Comparison of ENCODE assay signal across 8 cellular contexts in the genomic region with DNA sequence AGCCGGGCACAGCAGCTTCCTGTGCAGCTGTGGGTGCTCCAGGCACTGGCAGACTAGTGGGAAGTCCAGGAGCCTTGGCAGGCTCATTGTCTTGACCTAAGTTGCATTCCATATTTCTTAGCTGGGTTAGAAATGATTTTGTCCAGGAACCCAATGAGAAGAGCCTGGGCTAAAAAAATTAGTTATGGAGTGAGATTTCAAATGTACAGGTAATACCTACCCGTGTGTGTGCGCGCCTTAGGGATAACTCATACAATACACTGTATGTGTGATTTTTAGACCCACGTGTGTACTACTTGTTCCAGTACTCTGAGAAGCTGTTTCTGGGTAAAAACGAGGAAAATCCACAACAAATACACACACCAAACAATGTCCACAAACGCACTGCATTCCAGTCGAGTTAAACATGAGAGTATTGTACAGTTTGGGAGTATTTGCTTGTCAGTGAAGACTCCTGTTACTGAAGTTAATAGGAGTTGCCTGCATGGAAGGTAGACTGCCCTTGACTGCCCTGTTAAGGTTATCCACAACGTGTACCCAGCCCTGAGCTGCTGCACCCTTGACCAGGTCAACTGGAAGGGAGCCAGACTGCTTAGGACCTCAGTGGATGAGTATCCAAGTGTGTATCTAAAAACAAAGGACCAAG. TPM values are rescaled to one million over a fixed set of nuclear protein-coding genes. Genes with fewer than 3 reads are reported as not detected.
DNase-seq lines count a peak whose midpoint lies in the region; ATAC-seq, FAIRE-seq and TF ChIP-seq lines count a peak whose summit lies in the region.

No MANE protein-coding gene starts in this region.

- H3K4me3 ChIP-seq in A549 (peak overlapping the region; percentile 91), HUES6 (ENCODE audit: low read depth, low read length) (peak overlapping the region; percentile 73), mononuclear cell (ENCODE audit: low read length) (peak overlapping the region; percentile 95)

- peak overlapping the region; percentile 98 for H3K4me3 Mint-ChIP-seq in central memory CD8-positive, alpha-beta T cell

- TF ChIP-seq CTCF in A549 (IDR thresholded peaks at IDR 0.05) (no peak), D721Med (IDR thresholded peaks at IDR 0.05; ENCODE audit: insufficient read depth, missing control alignments) (no peak)

- peak overlapping the region; percentile 87 for H3K27ac Mint-ChIP-seq in central memory CD8-positive, alpha-beta T cell (ENCODE audit: low read depth)

- no peak for TF ChIP-seq RAD21 in A549 (conservative IDR thresholded peaks at IDR 0.05 in 1 of 2, IDR thresholded peaks at IDR 0.05 in 1 of 2)

- intact Hi-C loops in posterior vena cava (cut with DNase I), result no loop called here

- peak overlapping the region in 1 of 2 experiments; percentile 90; a peak in 3 of 6 replicates for H3K27ac ChIP-seq in A549
- H3K27ac ChIP-seq in HUES6 (ENCODE audit: low read depth, low read length), result no peak overlapping the region

- no peaks in the 10 kb centered on the region for H3K27me3 Mint-ChIP-seq in central memory CD8-positive, alpha-beta T cell

- TF ChIP-seq EP300 in A549 (IDR thresholded peaks at IDR 0.05), result no peak

- H3K4me1 ChIP-seq in A549, result peaks cover 8% of the 10 kb centered on the region; the same call in 1 of the 3 replicates
- H3K4me1 ChIP-seq in HUES6 (ENCODE audit: control insufficient read depth, insufficient read depth, low read length), result peaks cover 23% of the 10 kb centered on the region
- peaks cover 30% of the 10 kb centered on the region for H3K4me1 ChIP-seq in mononuclear cell (ENCODE audit: insufficient read depth, low read length)

- TF ChIP-seq POLR2A in A549 (IDR thresholded peaks at IDR 0.05; ENCODE audit: low read length), result no peak

- peak overlapping the region; percentile 78 for H3K9ac ChIP-seq in HUES6 (ENCODE audit: low read length)

- 57% methylated on average over 8 of the region's 9 CpGs for WGBS in A549 (ENCODE audit: missing lambda C conversion rate)

- H3K9me3 ChIP-seq in A549, result no peaks in the 10 kb centered on the region
- H3K9me3 ChIP-seq in HUES6 (ENCODE audit: control insufficient read depth, insufficient read depth, low read depth, low read length), result no peaks in the 10 kb centered on the region
- H3K9me3 ChIP-seq in mononuclear cell (ENCODE audit: low read depth, low read length), result no peaks in the 10 kb centered on the region

- DNase-seq in A549 (ENCODE audit: low read depth in 1 of 2, low spot score in 1 of 2), result no peak
- DNase-seq in central memory CD8-positive, alpha-beta T cell (ENCODE audit: low spot score in 2 of 2), result no peak
- DNase-seq in posterior vena cava (ENCODE audit: low spot score), result no peak
- DNase-seq in D721Med (ENCODE audit: insufficient read length, low spot score), result no peak

- H3K4me1 Mint-ChIP-seq in central memory CD8-positive, alpha-beta T cell, result peaks cover 49% of the 10 kb centered on the region

- no peak for FAIRE-seq in A549 (lab: Jason Lieb, UNC)
- FAIRE-seq in D721Med (lab: Jason Lieb, UNC), result no peak

- no peak; a peak in 2 of 6 replicates for ATAC-seq in A549
- no peak for ATAC-seq in central memory CD8-positive, alpha-beta T cell (replicated peaks; ENCODE audit: extremely low read depth, poor library complexity, severe bottlenecking)
- no peak for ATAC-seq in GM18498 (IDR thresholded peaks at IDR 0.05; ENCODE audit: unreplicated experiment)
- ATAC-seq in HG02759 (IDR thresholded peaks at IDR 0.05; ENCODE audit: unreplicated experiment), result no peak

- peaks cover 20% of the 10 kb centered on the region for H3K27me3 ChIP-seq in HUES6 (ENCODE audit: control insufficient read depth, insufficient read depth, low read length)
- no peaks in the 10 kb centered on the region for H3K27me3 ChIP-seq in mononuclear cell (ENCODE audit: insufficient read depth, low read length)

- H3K36me3 Mint-ChIP-seq in central memory CD8-positive, alpha-beta T cell (ENCODE audit: insufficient read depth), result peaks cover 30% of the 10 kb centered on the region

- H3K36me3 ChIP-seq in HUES6 (ENCODE audit: control insufficient read depth, insufficient read depth, low read length), result no peaks in the 10 kb centered on the region

- no peaks in the 10 kb centered on the region for H3K9me3 Mint-ChIP-seq in central memory CD8-positive, alpha-beta T cell

- POLR2A ChIA-PET in A549 (lab: Yijun Ruan, JAX), result interaction anchor here (2.8 kb wide), 1 partner anchor 11 kb away, joined by 24 read pairs; no protein-coding TSS in a partner anchor

- CTCF ChIA-PET in A549 (lab: Yijun Ruan, JAX), result interaction anchor here (1.5 to 1.7 kb wide), 2 partner anchors 11 to 77 kb away, joined by 3 to 9 read pairs; no protein-coding TSS in a partner anchor

- peak overlapping the region; percentile 98 for H3K4me2 ChIP-seq in A549

TF ChIP-seq in A549, 52 proteins besides CTCF, POLR2A, EP300 and RAD21:
- TF ChIP-seq CBX2 (IDR thresholded peaks at IDR 0.05; ENCODE audit: borderline replicate concordance, low read depth), result no peak
- TF ChIP-seq CEBPB (IDR thresholded peaks at IDR 0.05), result no peak
- no peak for TF ChIP-seq BCL3 (IDR thresholded peaks at IDR 0.05)
- no peak for TF ChIP-seq RNF2 (IDR thresholded peaks at IDR 0.05; ENCODE audit: borderline replicate concordance, low read depth)
- no peak for TF ChIP-seq NFE2L2 (conservative IDR thresholded peaks at IDR 0.05; ENCODE audit: low read length)
- TF ChIP-seq ESRRA (IDR thresholded peaks at IDR 0.05; ENCODE audit: borderline replicate concordance, low read length), result no peak
- TF ChIP-seq REST (IDR thresholded peaks at IDR 0.05), result no peak
- TF ChIP-seq TFCP2L1 (CRISPR knock-in tag; IDR thresholded peaks at IDR 0.05), result no peak
- TF ChIP-seq GATA3 (IDR thresholded peaks at IDR 0.05; ENCODE audit: borderline replicate concordance), result no peak
- TF ChIP-seq CHD4 (IDR thresholded peaks at IDR 0.05; ENCODE audit: borderline replicate concordance), result no peak
TF ChIP-seq in A549: peak in this region for 0.

RNA-seq across cellular contexts. Expression of gene PAQR8, which starts 1.4 kb away (rescaled TPM):
- polyA plus RNA-seq in A549 (2011; rRNA removed) (1.2 and 1.3 TPM in 2 replicates), A549 (2017; fragmentation: RNase III; extraction: RNeasy Plus Mini Kit Qiagen cat#74134 plus additional on column Dnase treatment) (0.50 to 0.84 TPM (median 0.80 TPM) in 3 replicates)
- 0.24 and 0.35 TPM in 2 replicates for polyA plus RNA-seq in A549 (2012; cell fraction: cytosol; rRNA removed)
- 0.27 and 0.36 TPM in 2 replicates for polyA plus RNA-seq in A549 (2012; cell fraction: nucleus; rRNA removed)
- polyA minus RNA-seq in A549 (2011; rRNA and poly(A)+ RNA removed), result 0.99 and 1.6 TPM in 2 replicates
- total RNA-seq in mononuclear cell (2.0 TPM), posterior vena cava (1 to 10 TPM; 3.9 TPM)

RNA-seq across cellular contexts. Expression of gene EFHC1, which starts 56.8 kb away (rescaled TPM):
- polyA plus RNA-seq in A549 (2011; rRNA removed) (43.5 and 46.7 TPM in 2 replicates), A549 (2017; fragmentation: RNase III; extraction: RNeasy Plus Mini Kit Qiagen cat#74134 plus additional on column Dnase treatment) (14.0 to 16.5 TPM (median 15.2 TPM) in 3 replicates)
- 7.7 and 9.7 TPM in 2 replicates for polyA plus RNA-seq in A549 (2012; cell fraction: cytosol; rRNA removed)
- polyA plus RNA-seq in A549 (2012; cell fraction: nucleus; rRNA removed), result 51.9 and 66.6 TPM in 2 replicates
- polyA minus RNA-seq in A549 (2011; rRNA and poly(A)+ RNA removed), result 17.2 and 29.8 TPM in 2 replicates
- total RNA-seq in mononuclear cell (6.4 TPM), posterior vena cava (10 to 100 TPM; 12.0 to 13.5 TPM)
